26 cellular contexts compared by ENCODE assay signal in the genomic region with DNA sequence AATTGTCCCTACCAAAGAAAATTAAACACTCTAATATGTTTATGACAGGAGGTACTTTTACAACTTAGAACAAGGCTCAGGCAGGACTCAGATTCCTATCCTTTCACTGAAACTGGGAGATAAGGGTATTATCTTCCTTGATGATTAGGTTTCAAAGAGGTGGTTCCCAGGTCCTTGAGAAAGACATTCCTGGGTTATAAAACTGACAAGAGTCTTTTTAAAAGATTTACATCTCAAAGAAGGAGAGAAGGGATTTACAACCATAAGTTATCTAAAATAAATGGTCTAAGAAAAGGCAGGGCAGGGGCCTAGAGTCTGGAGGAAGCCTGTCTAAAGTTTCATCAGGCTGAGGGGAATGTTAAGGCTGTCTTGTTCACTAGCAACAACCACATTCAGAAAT.
"Had no signal": no experiment of that assay in that cellular context is flagged by ENCODE, and none has a peak within 500 bp of the region (broad histone marks: within the 10 kb centered on the region; RNA-seq: fewer than 3 reads in every experiment).

No MANE protein-coding gene starts in this region.

- H3K36me3 Mint-ChIP-seq: activated naive CD8-positive, alpha-beta T cell treated with anti-CD3 and anti-CD28 coated beads for 36 hours; memory B cell had no signal

- H3K27ac ChIP-seq: breast epithelium, esophagus muscularis mucosa, spleen, testis, uterus had no signal

- H3K9me3 ChIP-seq: esophagus muscularis mucosa, testis, uterus had no signal

- DNase-seq: activated CD4-positive, alpha-beta T cell treated with anti-CD3 and anti-CD28 coated beads for 4 hours; activated CD4-positive, alpha-beta T cell treated with anti-CD3 and anti-CD28 coated beads, Interleukin-2, amount 50 U/mL, for 48 hours; activated CD4-positive, CD25-positive, alpha-beta regulatory T cell; activated CD8-positive, alpha-beta memory T cell treated with anti-CD3 and anti-CD28 coated beads, Interleukin-2, amount 50 U/mL, for 48 hours; activated naive CD4-positive, alpha-beta T cell; activated naive CD8-positive, alpha-beta T cell treated with anti-CD3 and anti-CD28 coated beads for 36 hours; activated T-cell treated with anti-CD3 and anti-CD28 coated beads, Interleukin-2, amount 50 U/mL, for 4 hours; glutamatergic neuron; hippocampal formation; left cardiac atrium; mucosa of descending colon; spleen; stimulated activated CD4-positive, alpha-beta T cell treated with anti-CD3 and anti-CD28 coated beads, Interleukin-4, amount 100 ng/mL, for 1 hour; stimulated activated naive CD4-positive, alpha-beta T cell; testis; trophoblast cell; uterus had no signal

- H3K4me1 ChIP-seq: breast epithelium, esophagus muscularis mucosa, spleen, testis, uterus had no signal

- H3K4me1 Mint-ChIP-seq: activated naive CD8-positive, alpha-beta T cell treated with anti-CD3 and anti-CD28 coated beads for 36 hours; central memory CD8-positive, alpha-beta T cell; memory B cell had no signal

- H3K4me3 Mint-ChIP-seq: activated naive CD8-positive, alpha-beta T cell treated with anti-CD3 and anti-CD28 coated beads for 36 hours; activated T-cell treated with anti-CD3 and anti-CD28 coated beads, Interleukin-2, amount 50 U/mL, for 4 hours; central memory CD8-positive, alpha-beta T cell; memory B cell had no signal

- H3K27me3 ChIP-seq: breast epithelium, esophagus muscularis mucosa, spleen, testis, uterus had no signal

- H3K36me3 ChIP-seq: breast epithelium, esophagus muscularis mucosa, spleen, uterus had no signal

- H3K27ac Mint-ChIP-seq: activated naive CD8-positive, alpha-beta T cell treated with anti-CD3 and anti-CD28 coated beads for 36 hours; activated T-helper 2 cell treated with anti-CD3 and anti-CD28 coated beads, Interferon-gamma antibody, Interleukin-2, Interleukin-4, amounts not matched to agents 10 μg/mL and 5 μg/mL and 100 μg/mL, durations not matched to agents 14 hours and 24 hours and 36 hours; memory B cell had no signal

- H3K4me3 ChIP-seq: breast epithelium, esophagus muscularis mucosa, mucosa of descending colon, spleen, testis, uterus had no signal

- FAIRE-seq: astrocyte, colon, frontal cortex, islet of Langerhans had no signal

- H3K27me3 Mint-ChIP-seq: activated naive CD8-positive, alpha-beta T cell treated with anti-CD3 and anti-CD28 coated beads for 36 hours; central memory CD8-positive, alpha-beta T cell; memory B cell had no signal
